8 cellular contexts compared by ENCODE assay signal in the genomic region with DNA sequence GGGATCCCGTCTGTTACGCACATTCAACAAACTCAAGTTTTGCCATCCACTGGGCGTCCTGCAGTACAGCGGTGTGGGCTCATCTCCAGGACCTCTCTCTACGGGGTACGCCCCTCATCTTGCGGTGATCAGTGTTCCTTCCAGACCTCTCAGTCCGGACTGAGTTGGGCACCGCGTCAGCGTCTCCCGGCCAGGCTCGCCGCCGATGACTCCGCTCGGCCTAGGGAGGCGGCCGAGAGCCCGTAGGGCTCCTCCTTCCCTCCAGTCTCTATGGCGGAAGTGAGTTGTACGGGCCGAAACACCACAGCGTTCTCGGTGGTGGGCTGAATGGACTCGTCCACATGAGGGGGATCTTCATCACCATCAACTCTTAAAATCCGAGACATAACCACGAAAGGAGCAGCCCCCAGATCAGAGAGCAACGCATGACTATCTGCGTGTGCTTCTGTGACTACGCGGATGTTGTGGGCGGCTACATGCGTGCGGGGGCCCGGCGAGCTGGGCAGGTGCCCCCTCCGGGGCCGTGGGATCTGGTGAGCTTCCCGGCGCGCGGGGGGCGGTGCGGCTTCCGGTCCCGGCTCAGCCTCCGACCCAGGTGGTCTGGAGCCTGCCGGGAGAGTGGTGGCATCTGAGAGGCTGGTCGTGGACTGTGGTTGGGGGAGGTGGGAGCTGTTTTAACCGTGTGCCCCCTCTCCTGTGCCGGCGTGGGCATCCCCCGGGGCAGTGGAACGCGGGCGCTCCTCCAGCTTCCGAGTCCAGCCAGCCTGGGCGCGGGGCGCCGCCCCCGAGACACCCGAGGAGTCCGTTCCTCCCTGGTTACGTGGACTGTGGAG. TPM values are rescaled to one million over a fixed set of nuclear protein-coding genes. Genes with fewer than 3 reads are reported as not detected.
DNase-seq lines count a peak whose midpoint lies in the region; ATAC-seq and TF ChIP-seq lines count a peak whose summit lies in the region.

A gene with protein sequence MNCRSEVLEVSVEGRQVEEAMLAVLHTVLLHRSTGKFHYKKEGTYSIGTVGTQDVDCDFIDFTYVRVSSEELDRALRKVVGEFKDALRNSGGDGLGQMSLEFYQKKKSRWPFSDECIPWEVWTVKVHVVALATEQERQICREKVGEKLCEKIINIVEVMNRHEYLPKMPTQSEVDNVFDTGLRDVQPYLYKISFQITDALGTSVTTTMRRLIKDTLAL (plus strand): TSS at position 569 of the 833 bp plus-strand sequence. CDS start 3,673 bp downstream, outside the sequence.

- no peaks in the 10 kb centered on the region for H3K9me3 Mint-ChIP-seq in IgD-negative memory B cell

- TF ChIP-seq CTCF in mucosa of descending colon (IDR thresholded peaks at IDR 0.05) = peak; percentile 58

- peak within 1 kb of the TSS; percentile 59 for H3K27ac ChIP-seq in epithelial cell of prostate

- DNase-seq in DMS53 (lab: John Stamatoyannopoulos, UW) (peak; percentile 98), OCI-M1 (lab: John Stamatoyannopoulos, UW) (peak; percentile 95), activated T-cell treated with anti-CD3 and anti-CD28 coated beads for 4 hours (peak; percentile 79), epithelial cell of prostate (ENCODE audit: low read depth, low spot score) (peak; percentile 73), mucosa of descending colon (peak; percentile 86 to 92 (median 89))
- peak; percentile 89 for DNase-seq in stimulated activated CD8-positive, alpha-beta memory T cell treated with anti-CD3 and anti-CD28 coated beads, Interleukin-4, amount 100 ng/mL, for 48 hours

- peak within 1 kb of the TSS; percentile 92 to 99 (median 98) for H3K27ac Mint-ChIP-seq in IgD-negative memory B cell

- H3K36me3 ChIP-seq in mucosa of descending colon (ENCODE audit: low read depth) = no peaks in the 10 kb centered on the region

- no peaks in the 10 kb centered on the region for H3K9me3 ChIP-seq in mucosa of descending colon

- intact Hi-C loops in mucosa of descending colon (cut with DNase I, micrococcal nuclease) = no loop called here

- H3K4me1 ChIP-seq in mucosa of descending colon (ENCODE audit: low read depth) = peaks cover 15% of the 10 kb centered on the region

- peaks cover 6% of the 10 kb centered on the region for H3K36me3 Mint-ChIP-seq in IgD-negative memory B cell

- H3K4me3 Mint-ChIP-seq in IgD-negative memory B cell = peak within 1 kb of the TSS; percentile 91 to 99 (median 98)

- ATAC-seq in GM21529 (IDR thresholded peaks at IDR 0.05; ENCODE audit: unreplicated experiment) (peak; percentile 94), mucosa of descending colon (peak; percentile 99)

- H3K4me3 ChIP-seq in mucosa of descending colon = peak within 1 kb of the TSS; percentile 84

- H3K4me1 Mint-ChIP-seq in IgD-negative memory B cell = peaks cover 33 to 40% (median 37%) of the 10 kb centered on the region in 3 donors

- H3K27me3 Mint-ChIP-seq in IgD-negative memory B cell = no peaks in the 10 kb centered on the region

RNA-seq across cellular contexts. Expression of the gene that starts here (rescaled TPM):
- polyA plus RNA-seq in IgD-negative memory B cell = 25.4 TPM
- 10 to 100 TPM; 30.1 to 37.5 (median 33.0) TPM for total RNA-seq in mucosa of descending colon

Comparison
In these comparisons a context has a peak if more than half of its experiments do, and no peak if none do; other contexts are left out.
1. Peak in every context shown above with its lines: DNase-seq, ATAC-seq, H3K4me3 ChIP-seq and H3K27ac ChIP-seq.